Comparison of ENCODE assay signal across 8 cellular contexts in genomic region chr10:43461950-43462349, GRCh38. TPM values are rescaled to one million over a fixed set of nuclear protein-coding genes. Genes with fewer than 3 reads are reported as not detected.
DNase-seq lines count a peak whose midpoint lies in the region; ATAC-seq and TF ChIP-seq lines count a peak whose summit lies in the region.

No MANE protein-coding gene starts in this region.

- no peaks in the 10 kb centered on the region for H3K9me3 ChIP-seq in skeletal muscle tissue (ENCODE audit: control insufficient read depth in 3 of 3, low read length in 3 of 3)

- H3K4me1 ChIP-seq in skeletal muscle tissue (ENCODE audit: control insufficient read depth in 3 of 3, insufficient read depth in 3 of 3, low read length in 3 of 3), result no peaks in the 10 kb centered on the region

- H3K4me3 ChIP-seq in astrocyte of the spinal cord (ENCODE audit: low read depth, low read length) (no peak overlapping the region), skeletal muscle tissue (ENCODE audit: low read length in 3 of 3) (peak overlapping the region; percentile 17 to 69 (median 52))

- H3K36me3 ChIP-seq in skeletal muscle tissue (ENCODE audit: control insufficient read depth in 3 of 3, insufficient read depth in 3 of 3, low read length in 3 of 3), result no peaks in the 10 kb centered on the region

- H3K27me3 ChIP-seq in skeletal muscle tissue (ENCODE audit: control insufficient read depth in 3 of 3, insufficient read depth in 3 of 3, low read length in 3 of 3), result no peaks in the 10 kb centered on the region

- H3K9ac ChIP-seq in skeletal muscle tissue (ENCODE audit: low read depth in 1 of 3, low read length in 3 of 3), result peak overlapping the region; percentile 40 to 74 (median 59)

- H3K27ac ChIP-seq in skeletal muscle tissue (ENCODE audit: low read depth, low read length), result no peak overlapping the region

- peak; percentile 84 for DNase-seq in DMS 273 (lab: John Stamatoyannopoulos, UW; ENCODE audit: unreplicated experiment)
- peak; percentile 6 for DNase-seq in HK-2 (ENCODE audit: unreplicated experiment)
- DNase-seq in NCI-H69 (lab: John Stamatoyannopoulos, UW), result peak; percentile 77
- peak; percentile 86 for DNase-seq in astrocyte of the spinal cord (ENCODE audit: low read depth, low spot score)
- DNase-seq in iPS-NIHi11 (ENCODE audit: low spot score), result peak; percentile 48
- no peak for DNase-seq in stimulated activated CD4-positive, alpha-beta T cell treated with anti-CD3 and anti-CD28 coated beads, Interleukin-4, amount 100 ng/mL, for 4 hours

- in situ Hi-C loops in astrocyte of the spinal cord (cut with HindIII; ENCODE audit: low sequenced_read_pairs), result no loop called here

- peak; percentile 73 for ATAC-seq in GM19023 (IDR thresholded peaks at IDR 0.05; ENCODE audit: unreplicated experiment)

- peak; percentile 53 for TF ChIP-seq CTCF in astrocyte of the spinal cord (IDR thresholded peaks at IDR 0.05; ENCODE audit: low read depth, low read length)

RNA-seq across cellular contexts. Expression of gene ZNF487, which starts 25.0 kb away (rescaled TPM):
- 8.4 TPM for total RNA-seq in skeletal muscle tissue

RNA-seq across cellular contexts. Expression of gene HNRNPF, which starts 53.0 kb away (rescaled TPM):
- total RNA-seq in skeletal muscle tissue, result 87.2 TPM

Comparison
In these comparisons a context has a peak if more than half of its experiments do, and no peak if none do; other contexts are left out.
1. DNase-seq: peak in DMS 273 (single experiment), HK-2 (single experiment), NCI-H69 (single experiment), astrocyte of the spinal cord (single experiment) and iPS-NIHi11 (single experiment); none in stimulated activated CD4-positive, alpha-beta T cell treated with anti-CD3 and anti-CD28 coated beads, Interleukin-4, amount 100 ng/mL, for 4 hours (0 of 2).